Comparison of ENCODE assay signal across 1 cellular context in the genomic region with DNA sequence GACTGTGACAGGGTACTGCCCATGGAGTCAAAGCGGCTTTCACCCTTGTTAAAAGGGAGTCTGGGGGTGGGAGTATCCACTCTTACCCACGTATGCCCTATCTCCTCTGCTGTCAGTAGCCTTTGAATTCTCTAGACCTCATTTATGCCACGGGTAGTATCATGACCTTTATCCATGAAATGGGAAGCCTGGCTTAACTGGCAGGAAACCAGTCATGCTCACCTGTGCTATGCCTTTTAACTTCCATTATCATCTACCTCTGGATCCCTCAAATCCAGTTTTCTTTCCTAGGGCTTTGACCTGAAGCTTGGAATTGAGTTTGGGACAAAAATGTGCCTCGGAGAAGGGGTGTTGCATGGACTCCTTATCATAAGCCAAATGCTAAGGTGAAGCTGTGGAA.
TF ChIP-seq lines count a peak whose summit lies in the region.

No MANE protein-coding gene starts in this region.

TF ChIP-seq in K562, 482 proteins besides CTCF, POLR2A, EP300 and RAD21:
- TF ChIP-seq CBX1 (IDR thresholded peaks at IDR 0.05; ENCODE audit: low read depth) (no peak), XRCC3 (IDR thresholded peaks at IDR 0.05) (no peak), PHF8 (IDR thresholded peaks at IDR 0.05; ENCODE audit: borderline replicate concordance, low read length) (no peak), TRIM24 (IDR thresholded peaks at IDR 0.05) (0 out of 4 replicates have a peak, but pooled peaks of 1 of the 2 experiments have one; percentile 17), CCNT2 (IDR thresholded peaks at IDR 0.05; ENCODE audit: borderline replicate concordance, extremely low read depth, insufficient read length, low read depth, low read length) (no peak), TBP (optimal IDR thresholded peaks at IDR 0.05; ENCODE audit: low read depth, low read length) (no peak), BMI1 (IDR thresholded peaks at IDR 0.05; ENCODE audit: low read length) (no peak), CXXC5 (CRISPR knock-in tag; IDR thresholded peaks at IDR 0.05) (no peak), FOXM1 (IDR thresholded peaks at IDR 0.05; ENCODE audit: low read depth) (no peak), FOXM1 (CRISPR knock-in tag; IDR thresholded peaks at IDR 0.05; ENCODE audit: low read depth) (no peak), CBX3 (IDR thresholded peaks at IDR 0.05; ENCODE audit: borderline replicate concordance in 1 of 2, low read length in 2 of 2) (0 out of 3 replicates have a peak, but pooled peaks of 1 of the 2 experiments have one; percentile 29), NFIC (IDR thresholded peaks at IDR 0.05) (no peak), ZNF384 (IDR thresholded peaks at IDR 0.05; ENCODE audit: low read depth, low read length) (no peak), NFXL1 (CRISPR knock-in tag; IDR thresholded peaks at IDR 0.05) (no peak), RBFOX2 (IDR thresholded peaks at IDR 0.05; ENCODE audit: low read depth, low read length) (no peak), ZNF717 (CRISPR knock-in tag; IDR thresholded peaks at IDR 0.05) (no peak), SMARCB1 (IDR thresholded peaks at IDR 0.05; ENCODE audit: insufficient read length, low read depth) (no peak), TRIM28 (IDR thresholded peaks at IDR 0.05) (0 out of 2 replicates have a peak, but pooled peaks have one; percentile 15), NFYB (IDR thresholded peaks at IDR 0.05; ENCODE audit: extremely low read depth, insufficient read length) (no peak)
- TF ChIP-seq, protein P1, sequence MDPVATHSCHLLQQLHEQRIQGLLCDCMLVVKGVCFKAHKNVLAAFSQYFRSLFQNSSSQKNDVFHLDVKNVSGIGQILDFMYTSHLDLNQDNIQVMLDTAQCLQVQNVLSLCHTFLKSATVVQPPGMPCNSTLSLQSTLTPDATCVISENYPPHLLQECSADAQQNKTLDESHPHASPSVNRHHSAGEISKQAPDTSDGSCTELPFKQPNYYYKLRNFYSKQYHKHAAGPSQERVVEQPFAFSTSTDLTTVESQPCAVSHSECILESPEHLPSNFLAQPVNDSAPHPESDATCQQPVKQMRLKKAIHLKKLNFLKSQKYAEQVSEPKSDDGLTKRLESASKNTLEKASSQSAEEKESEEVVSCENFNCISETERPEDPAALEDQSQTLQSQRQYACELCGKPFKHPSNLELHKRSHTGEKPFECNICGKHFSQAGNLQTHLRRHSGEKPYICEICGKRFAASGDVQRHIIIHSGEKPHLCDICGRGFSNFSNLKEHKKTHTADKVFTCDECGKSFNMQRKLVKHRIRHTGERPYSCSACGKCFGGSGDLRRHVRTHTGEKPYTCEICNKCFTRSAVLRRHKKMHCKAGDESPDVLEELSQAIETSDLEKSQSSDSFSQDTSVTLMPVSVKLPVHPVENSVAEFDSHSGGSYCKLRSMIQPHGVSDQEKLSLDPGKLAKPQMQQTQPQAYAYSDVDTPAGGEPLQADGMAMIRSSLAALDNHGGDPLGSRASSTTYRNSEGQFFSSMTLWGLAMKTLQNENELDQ (CRISPR knock-in tag; IDR thresholded peaks at IDR 0.05; ENCODE audit: borderline replicate concordance) = no peak
- TF ChIP-seq, protein P2, sequence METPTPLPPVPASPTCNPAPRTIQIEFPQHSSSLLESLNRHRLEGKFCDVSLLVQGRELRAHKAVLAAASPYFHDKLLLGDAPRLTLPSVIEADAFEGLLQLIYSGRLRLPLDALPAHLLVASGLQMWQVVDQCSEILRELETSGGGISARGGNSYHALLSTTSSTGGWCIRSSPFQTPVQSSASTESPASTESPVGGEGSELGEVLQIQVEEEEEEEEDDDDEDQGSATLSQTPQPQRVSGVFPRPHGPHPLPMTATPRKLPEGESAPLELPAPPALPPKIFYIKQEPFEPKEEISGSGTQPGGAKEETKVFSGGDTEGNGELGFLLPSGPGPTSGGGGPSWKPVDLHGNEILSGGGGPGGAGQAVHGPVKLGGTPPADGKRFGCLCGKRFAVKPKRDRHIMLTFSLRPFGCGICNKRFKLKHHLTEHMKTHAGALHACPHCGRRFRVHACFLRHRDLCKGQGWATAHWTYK (CRISPR knock-in tag; IDR thresholded peaks at IDR 0.05) = no peak
- TF ChIP-seq, protein P3, sequence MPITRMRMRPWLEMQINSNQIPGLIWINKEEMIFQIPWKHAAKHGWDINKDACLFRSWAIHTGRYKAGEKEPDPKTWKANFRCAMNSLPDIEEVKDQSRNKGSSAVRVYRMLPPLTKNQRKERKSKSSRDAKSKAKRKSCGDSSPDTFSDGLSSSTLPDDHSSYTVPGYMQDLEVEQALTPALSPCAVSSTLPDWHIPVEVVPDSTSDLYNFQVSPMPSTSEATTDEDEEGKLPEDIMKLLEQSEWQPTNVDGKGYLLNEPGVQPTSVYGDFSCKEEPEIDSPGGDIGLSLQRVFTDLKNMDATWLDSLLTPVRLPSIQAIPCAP (CRISPR knock-in tag; IDR thresholded peaks at IDR 0.05; ENCODE audit: borderline replicate concordance) = no peak
- TF ChIP-seq, protein P4, sequence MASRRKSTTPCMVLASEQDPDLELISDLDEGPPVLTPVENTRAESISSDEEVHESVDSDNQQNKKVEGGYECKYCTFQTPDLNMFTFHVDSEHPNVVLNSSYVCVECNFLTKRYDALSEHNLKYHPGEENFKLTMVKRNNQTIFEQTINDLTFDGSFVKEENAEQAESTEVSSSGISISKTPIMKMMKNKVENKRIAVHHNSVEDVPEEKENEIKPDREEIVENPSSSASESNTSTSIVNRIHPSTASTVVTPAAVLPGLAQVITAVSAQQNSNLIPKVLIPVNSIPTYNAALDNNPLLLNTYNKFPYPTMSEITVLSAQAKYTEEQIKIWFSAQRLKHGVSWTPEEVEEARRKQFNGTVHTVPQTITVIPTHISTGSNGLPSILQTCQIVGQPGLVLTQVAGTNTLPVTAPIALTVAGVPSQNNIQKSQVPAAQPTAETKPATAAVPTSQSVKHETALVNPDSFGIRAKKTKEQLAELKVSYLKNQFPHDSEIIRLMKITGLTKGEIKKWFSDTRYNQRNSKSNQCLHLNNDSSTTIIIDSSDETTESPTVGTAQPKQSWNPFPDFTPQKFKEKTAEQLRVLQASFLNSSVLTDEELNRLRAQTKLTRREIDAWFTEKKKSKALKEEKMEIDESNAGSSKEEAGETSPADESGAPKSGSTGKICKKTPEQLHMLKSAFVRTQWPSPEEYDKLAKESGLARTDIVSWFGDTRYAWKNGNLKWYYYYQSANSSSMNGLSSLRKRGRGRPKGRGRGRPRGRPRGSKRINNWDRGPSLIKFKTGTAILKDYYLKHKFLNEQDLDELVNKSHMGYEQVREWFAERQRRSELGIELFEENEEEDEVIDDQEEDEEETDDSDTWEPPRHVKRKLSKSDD (conservative IDR thresholded peaks at IDR 0.05; ENCODE audit: low read length) = no peak
- TF ChIP-seq, protein P5, sequence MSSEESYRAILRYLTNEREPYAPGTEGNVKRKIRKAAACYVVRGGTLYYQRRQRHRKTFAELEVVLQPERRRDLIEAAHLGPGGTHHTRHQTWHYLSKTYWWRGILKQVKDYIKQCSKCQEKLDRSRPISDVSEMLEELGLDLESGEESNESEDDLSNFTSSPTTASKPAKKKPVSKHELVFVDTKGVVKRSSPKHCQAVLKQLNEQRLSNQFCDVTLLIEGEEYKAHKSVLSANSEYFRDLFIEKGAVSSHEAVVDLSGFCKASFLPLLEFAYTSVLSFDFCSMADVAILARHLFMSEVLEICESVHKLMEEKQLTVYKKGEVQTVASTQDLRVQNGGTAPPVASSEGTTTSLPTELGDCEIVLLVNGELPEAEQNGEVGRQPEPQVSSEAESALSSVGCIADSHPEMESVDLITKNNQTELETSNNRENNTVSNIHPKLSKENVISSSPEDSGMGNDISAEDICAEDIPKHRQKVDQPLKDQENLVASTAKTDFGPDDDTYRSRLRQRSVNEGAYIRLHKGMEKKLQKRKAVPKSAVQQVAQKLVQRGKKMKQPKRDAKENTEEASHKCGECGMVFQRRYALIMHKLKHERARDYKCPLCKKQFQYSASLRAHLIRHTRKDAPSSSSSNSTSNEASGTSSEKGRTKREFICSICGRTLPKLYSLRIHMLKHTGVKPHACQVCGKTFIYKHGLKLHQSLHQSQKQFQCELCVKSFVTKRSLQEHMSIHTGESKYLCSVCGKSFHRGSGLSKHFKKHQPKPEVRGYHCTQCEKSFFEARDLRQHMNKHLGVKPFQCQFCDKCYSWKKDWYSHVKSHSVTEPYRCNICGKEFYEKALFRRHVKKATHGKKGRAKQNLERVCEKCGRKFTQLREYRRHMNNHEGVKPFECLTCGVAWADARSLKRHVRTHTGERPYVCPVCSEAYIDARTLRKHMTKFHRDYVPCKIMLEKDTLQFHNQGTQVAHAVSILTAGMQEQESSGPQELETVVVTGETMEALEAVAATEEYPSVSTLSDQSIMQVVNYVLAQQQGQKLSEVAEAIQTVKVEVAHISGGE (CRISPR knock-in tag; IDR thresholded peaks at IDR 0.05) = no peak
